In the genomic region with DNA sequence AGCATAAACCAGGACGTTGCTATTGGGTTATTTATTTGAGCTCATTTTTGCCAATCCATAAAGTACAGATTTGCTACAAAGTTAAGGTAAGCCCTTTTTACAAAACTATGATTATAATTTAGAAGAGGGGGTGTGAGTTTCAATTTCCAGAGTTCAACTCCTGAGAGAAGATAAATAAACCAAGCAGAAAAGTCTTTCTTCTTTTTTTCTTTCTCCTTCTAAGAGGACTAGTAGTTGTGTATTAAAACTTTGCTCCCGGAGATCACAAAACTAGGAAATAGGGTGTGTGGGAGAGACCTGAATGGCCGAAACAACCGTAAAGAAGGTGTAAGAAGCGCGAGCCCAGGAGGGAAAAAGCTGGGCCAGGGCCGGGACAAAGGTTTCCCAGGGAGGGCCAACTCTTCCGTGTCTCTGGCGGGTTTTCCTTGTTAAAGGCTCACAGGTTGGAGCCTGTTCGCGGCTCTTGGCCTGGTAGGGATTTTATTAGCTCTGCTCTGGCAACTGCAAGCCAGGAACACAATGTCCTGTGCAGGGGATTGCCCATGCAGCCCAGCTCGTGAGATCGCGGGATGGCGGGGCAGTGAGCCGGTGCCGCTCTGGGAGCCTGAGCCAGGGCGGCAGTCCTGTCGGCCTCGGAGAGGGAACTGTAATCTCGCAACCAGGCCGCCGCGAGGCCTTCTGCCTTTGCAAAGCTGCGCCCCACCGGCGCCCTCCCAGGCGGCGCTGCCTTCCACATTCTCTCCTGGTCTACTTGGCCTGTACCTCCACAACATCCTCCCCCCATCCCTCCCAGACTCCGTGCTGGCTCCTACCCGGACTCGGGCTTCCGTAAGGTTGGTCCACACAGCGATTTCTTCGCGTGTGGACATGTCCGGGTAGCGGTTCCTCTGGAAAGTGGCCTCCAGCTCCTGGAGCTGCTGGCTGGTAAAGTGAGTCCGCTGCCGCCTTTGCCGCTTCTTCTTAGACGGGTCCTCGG, we compare ENCODE assay signal across 10 cellular contexts. TPM values are rescaled to one million over a fixed set of nuclear protein-coding genes. Genes with fewer than 3 reads are reported as not detected.
A peak's percentile ranks its signal among the peaks of the same experiment; 100 is the strongest.
DNase-seq lines count a peak whose midpoint lies in the region; ATAC-seq and TF ChIP-seq lines count a peak whose summit lies in the region.
"Had no signal": no experiment of that assay in that cellular context is flagged by ENCODE, and none has a peak within 500 bp of the region (broad histone marks: within the 10 kb centered on the region; RNA-seq: fewer than 3 reads in every experiment).

No MANE protein-coding gene starts in this region.

- H3K4me1 ChIP-seq in CD8-positive, alpha-beta T cell (ENCODE audit: insufficient read depth, low read length), result peaks cover 28% of the 10 kb centered on the region
- H3K4me1 ChIP-seq in mucosa of rectum (ENCODE audit: control insufficient read depth in 2 of 2, insufficient read depth in 2 of 2, low read length in 2 of 2) (peaks cover 20 to 37% of the 10 kb centered on the region in 2 donors), uterus (peaks cover 0 to 11% of the 10 kb centered on the region in 2 donors)

- no peaks in the 10 kb centered on the region for H3K36me3 ChIP-seq in CD8-positive, alpha-beta T cell (ENCODE audit: insufficient read depth, low read length)
- H3K36me3 ChIP-seq in mucosa of rectum (ENCODE audit: control insufficient read depth in 2 of 2, insufficient read depth in 2 of 2, low read length in 2 of 2) (no peaks in the 10 kb centered on the region), uterus (no peaks in the 10 kb centered on the region)

- H3K27me3 Mint-ChIP-seq in CD8-positive, alpha-beta T cell (ENCODE audit: low read depth), result peaks cover 82% of the 10 kb centered on the region
- peaks cover 94% of the 10 kb centered on the region for H3K27me3 Mint-ChIP-seq in dendritic cell treated with granulocyte-macrophage colony-stimulating factor and Interleukin-4, amounts not matched to agents 40 ng/mL and 50 ng/mL, for 4 days

- H3K4me3 ChIP-seq in CD8-positive, alpha-beta T cell (ENCODE audit: low read depth, low read length), result no peak overlapping the region
- H3K4me3 ChIP-seq in mucosa of rectum (ENCODE audit: low read length in 2 of 2) (peak overlapping the region; percentile 44 to 57), uterus (no peak overlapping the region)

- H3K9me3 ChIP-seq in CD8-positive, alpha-beta T cell (ENCODE audit: low read length), result no peaks in the 10 kb centered on the region
- no peaks in the 10 kb centered on the region for H3K9me3 ChIP-seq in mucosa of rectum (ENCODE audit: control insufficient read depth in 2 of 2, low read length in 2 of 2)
- no peaks in the 10 kb centered on the region for H3K9me3 ChIP-seq in uterus

- TF ChIP-seq POLR2A in uterus (IDR thresholded peaks at IDR 0.05), result no peak

- H3K4me3 Mint-ChIP-seq in CD8-positive, alpha-beta T cell, result peak overlapping the region; percentile 39
- H3K4me3 Mint-ChIP-seq in dendritic cell treated with granulocyte-macrophage colony-stimulating factor and Interleukin-4, amounts not matched to agents 40 ng/mL and 50 ng/mL, for 4 days, result peak overlapping the region; percentile 14

- no peak for DNase-seq in CD8-positive, alpha-beta T cell
- no peak for DNase-seq in pons (ENCODE audit: low spot score)
- DNase-seq in amniotic stem cell (lab: John Stamatoyannopoulos, UW), result no peak
- no peak for DNase-seq in uterus
- DNase-seq: SIG-M5 had no signal

- ATAC-seq in CD8-positive, alpha-beta T cell, result no peak
- ATAC-seq in HG03432 (IDR thresholded peaks at IDR 0.05; ENCODE audit: unreplicated experiment) (peak; percentile 52), GM21360 (IDR thresholded peaks at IDR 0.05; ENCODE audit: unreplicated experiment) (no peak)

- no peak overlapping the region for H3K27ac ChIP-seq in CD8-positive, alpha-beta T cell (ENCODE audit: low read depth, low read length)
- H3K27ac ChIP-seq in mucosa of rectum (ENCODE audit: low read depth in 2 of 2, low read length in 2 of 2), result no peak overlapping the region
- no peak overlapping the region for H3K27ac ChIP-seq in uterus

- no peaks in the 10 kb centered on the region for H3K36me3 Mint-ChIP-seq in CD8-positive, alpha-beta T cell
- H3K36me3 Mint-ChIP-seq in dendritic cell treated with granulocyte-macrophage colony-stimulating factor and Interleukin-4, amounts not matched to agents 40 ng/mL and 50 ng/mL, for 4 days (ENCODE audit: low read depth), result no peaks in the 10 kb centered on the region

- CTCF ChIA-PET in CD8-positive, alpha-beta T cell (lab: Charles Lee), result no interaction called here

- TF ChIP-seq CTCF in CD8-positive, alpha-beta T cell (IDR thresholded peaks at IDR 0.05), result no peak
- no peak for TF ChIP-seq CTCF in uterus (IDR thresholded peaks at IDR 0.05)

- peak overlapping the region in 1 of 2 donors; percentile 22 for H3K9ac ChIP-seq in mucosa of rectum (ENCODE audit: low read depth in 1 of 2, low read length in 2 of 2)

- H3K27me3 ChIP-seq in CD8-positive, alpha-beta T cell (ENCODE audit: insufficient read depth, low read length), result peaks cover 73% of the 10 kb centered on the region
- peaks cover 91% of the 10 kb centered on the region in 2 donors for H3K27me3 ChIP-seq in mucosa of rectum (ENCODE audit: control insufficient read depth in 2 of 2, insufficient read depth in 2 of 2, low read length in 2 of 2)
- peaks cover 49 to 97% of the 10 kb centered on the region in 2 donors for H3K27me3 ChIP-seq in uterus

- peaks cover 44% of the 10 kb centered on the region for H3K4me1 Mint-ChIP-seq in CD8-positive, alpha-beta T cell (ENCODE audit: low read depth)
- peaks cover 41% of the 10 kb centered on the region for H3K4me1 Mint-ChIP-seq in dendritic cell treated with granulocyte-macrophage colony-stimulating factor and Interleukin-4, amounts not matched to agents 40 ng/mL and 50 ng/mL, for 4 days (ENCODE audit: low read depth)

- no peak overlapping the region for H3K27ac Mint-ChIP-seq in CD8-positive, alpha-beta T cell
- no peak overlapping the region for H3K27ac Mint-ChIP-seq in dendritic cell treated with granulocyte-macrophage colony-stimulating factor and Interleukin-4, amounts not matched to agents 40 ng/mL and 50 ng/mL, for 4 days

- intact Hi-C loops in CD8-positive, alpha-beta T cell (cut with DNase I, micrococcal nuclease), result no loop called here
- intact Hi-C loops in dendritic cell treated with granulocyte-macrophage colony-stimulating factor and Interleukin-4, amounts not matched to agents 40 ng/mL and 50 ng/mL, for 4 days (cut with micrococcal nuclease), result no loop called here
- intact Hi-C loops in uterus (cut with DNase I; ENCODE audit: low total_unique reads), result no loop called here

- POLR2A ChIA-PET in CD8-positive, alpha-beta T cell (lab: Charles Lee), result no interaction called here

- no peaks in the 10 kb centered on the region for H3K9me3 Mint-ChIP-seq in CD8-positive, alpha-beta T cell
- no peaks in the 10 kb centered on the region for H3K9me3 Mint-ChIP-seq in dendritic cell treated with granulocyte-macrophage colony-stimulating factor and Interleukin-4, amounts not matched to agents 40 ng/mL and 50 ng/mL, for 4 days

RNA-seq across cellular contexts. Expression of a gene that starts 2.2 kb away (rescaled TPM):
- total RNA-seq in CD8-positive, alpha-beta T cell, result not detected
- under 1 TPM in 1 of 4 donors, not detected in 3; 0.14 TPM for total RNA-seq in uterus
- total RNA-seq: glomerular endothelial cell had no signal

Comparison
In these comparisons a context has a peak if more than half of its experiments do, and no peak if none do; other contexts are left out.
1. H3K4me3 ChIP-seq: peak in mucosa of rectum (2 of 2); none in CD8-positive, alpha-beta T cell (single experiment) and uterus (0 of 2).